19 cellular contexts compared by ENCODE assay signal in genomic region chr18:9091066-9091476, GRCh38. TPM values are rescaled to one million over a fixed set of nuclear protein-coding genes. Genes with fewer than 3 reads are reported as not detected.
DNase-seq lines count a peak whose midpoint lies in the region; ATAC-seq and FAIRE-seq lines count a peak whose summit lies in the region.
"Had no signal": no experiment of that assay in that cellular context is flagged by ENCODE, and none has a peak within 500 bp of the region (broad histone marks: within the 10 kb centered on the region; RNA-seq: fewer than 3 reads in every experiment).

No MANE protein-coding gene starts in this region.

- H3K36me3 Mint-ChIP-seq in CD4-positive, alpha-beta memory T cell = no peaks in the 10 kb centered on the region
- H3K36me3 Mint-ChIP-seq in T-helper 17 cell (ENCODE audit: low read depth) (peaks cover 4% of the 10 kb centered on the region), memory B cell (no peaks in the 10 kb centered on the region)
- H3K36me3 Mint-ChIP-seq in activated T-cell treated with anti-CD3 and anti-CD28 coated beads, Interleukin-2, amount 50 U/mL, for 72 hours (ENCODE audit: insufficient read depth in 2 of 2) = peaks cover 27 to 43% of the 10 kb centered on the region in 2 donors

- POLR2A ChIA-PET in CD4-positive, alpha-beta memory T cell (lab: Charles Lee; ENCODE audit: partially characterized antibody) = interaction anchor here (0.6 to 20.4 kb wide), 8 partner anchors 8 to 48 kb away, joined by 3 to 238 read pairs (median 4); partner anchors contain the start of genes ANKRD12 and NDUFV2

- peak overlapping the region in 1 of 2 donors; percentile 17 for H3K4me3 ChIP-seq in CD4-positive, alpha-beta memory T cell (ENCODE audit: low read length in 2 of 2)
- H3K4me3 ChIP-seq in small intestine (ENCODE audit: low read depth in 1 of 2, low read length in 2 of 2) = no peak overlapping the region
- H3K4me3 ChIP-seq: colonic mucosa, pancreas, SK-N-MC, spleen, thyroid gland had no signal

- intact Hi-C loops in CD4-positive, alpha-beta memory T cell (cut with micrococcal nuclease) = loop anchor here (1.0 kb wide), 1 partner anchor 11 kb away; the partner anchor contains the start of gene NDUFV2

- H3K4me3 Mint-ChIP-seq in CD4-positive, alpha-beta memory T cell = peak overlapping the region; percentile 67 to 86 (median 78)
- H3K4me3 Mint-ChIP-seq in T-helper 17 cell = peak overlapping the region; percentile 91
- H3K4me3 Mint-ChIP-seq in activated T-cell treated with anti-CD3 and anti-CD28 coated beads, Interleukin-2, amount 50 U/mL, for 72 hours = peak overlapping the region; percentile 98
- H3K4me3 Mint-ChIP-seq in memory B cell = no peak overlapping the region

- peaks cover 81% of the 10 kb centered on the region for H3K4me1 ChIP-seq in CD4-positive, alpha-beta memory T cell (ENCODE audit: insufficient read depth, low read length)
- H3K4me1 ChIP-seq in small intestine (ENCODE audit: control insufficient read depth in 2 of 2, insufficient read depth in 1 of 2, low read depth in 1 of 2, low read length in 1 of 2) = peaks cover 0 to 2% of the 10 kb centered on the region in 2 donors

- no peaks in the 10 kb centered on the region for H3K9me3 Mint-ChIP-seq in CD4-positive, alpha-beta memory T cell
- peaks cover 2 to 5% of the 10 kb centered on the region in 2 donors for H3K9me3 Mint-ChIP-seq in activated T-cell treated with anti-CD3 and anti-CD28 coated beads, Interleukin-2, amount 50 U/mL, for 72 hours
- H3K9me3 Mint-ChIP-seq in memory B cell = no peaks in the 10 kb centered on the region

- FAIRE-seq in small intestine (lab: Jason Lieb, UNC) (no peak), HTR-8/SVneo (lab: Jason Lieb, UNC) (no peak)
- FAIRE-seq: kidney, pancreas had no signal

- H3K27me3 Mint-ChIP-seq in CD4-positive, alpha-beta memory T cell = no peaks in the 10 kb centered on the region
- no peaks in the 10 kb centered on the region for H3K27me3 Mint-ChIP-seq in T-helper 17 cell
- no peaks in the 10 kb centered on the region for H3K27me3 Mint-ChIP-seq in activated T-cell treated with anti-CD3 and anti-CD28 coated beads, Interleukin-2, amount 50 U/mL, for 72 hours (ENCODE audit: low read depth)
- H3K27me3 Mint-ChIP-seq in memory B cell = no peaks in the 10 kb centered on the region

- peaks cover 40 to 84% (median 68%) of the 10 kb centered on the region in 4 donors for H3K4me1 Mint-ChIP-seq in CD4-positive, alpha-beta memory T cell
- H3K4me1 Mint-ChIP-seq in T-helper 17 cell = peaks cover 49% of the 10 kb centered on the region
- peaks cover 98% of the 10 kb centered on the region for H3K4me1 Mint-ChIP-seq in activated T-cell treated with anti-CD3 and anti-CD28 coated beads, Interleukin-2, amount 50 U/mL, for 72 hours (ENCODE audit: low read depth)
- peaks cover 25% of the 10 kb centered on the region for H3K4me1 Mint-ChIP-seq in memory B cell

- H3K9me3 ChIP-seq in CD4-positive, alpha-beta memory T cell (ENCODE audit: control insufficient read depth in 1 of 2, low read length in 2 of 2) = no peaks in the 10 kb centered on the region
- H3K9me3 ChIP-seq in T-helper 17 cell (ENCODE audit: control insufficient read depth, low read length, poor library complexity, severe bottlenecking) (no peaks in the 10 kb centered on the region), small intestine (ENCODE audit: control insufficient read depth, low read depth) (no peaks in the 10 kb centered on the region)
- H3K9me3 ChIP-seq: colonic mucosa, pancreas, spleen, thyroid gland had no signal

- H3K36me3 ChIP-seq in CD4-positive, alpha-beta memory T cell (ENCODE audit: insufficient read depth, low read length) = no peaks in the 10 kb centered on the region
- no peaks in the 10 kb centered on the region for H3K36me3 ChIP-seq in small intestine (ENCODE audit: control insufficient read depth in 2 of 2, insufficient read depth in 2 of 2, low read length in 2 of 2)
- H3K36me3 ChIP-seq: colonic mucosa, pancreas, spleen, thyroid gland had no signal

- WGBS in small intestine, 3 donors = 75 to 85% (median 76%) methylated on average over 4 of the region's 4 CpGs

- DNase-seq in CD4-positive, alpha-beta memory T cell = peak; percentile 69 to 86 (median 83)
- DNase-seq in T-helper 17 cell (peak in 2 of 3 donors; percentile 19 to 42), memory B cell (ENCODE audit: low spot score in 2 of 2) (no peak), small intestine (no peak), retina (no peak), HTR-8/SVneo (ENCODE audit: insufficient read length, low spot score) (no peak)
- DNase-seq in activated T-cell treated with anti-CD3 and anti-CD28 coated beads, Interleukin-2, amount 50 U/mL, for 72 hours = peak; percentile 57 to 60
- DNase-seq: colonic mucosa, DMS53, Kasumi-1, kidney, NCI-H146, NCI-H510A, pancreas, spleen, thyroid gland had no signal

- no peaks in the 10 kb centered on the region for H3K27me3 ChIP-seq in CD4-positive, alpha-beta memory T cell (ENCODE audit: insufficient read depth, low read length)
- no peaks in the 10 kb centered on the region for H3K27me3 ChIP-seq in small intestine (ENCODE audit: control insufficient read depth in 2 of 2, insufficient read depth in 2 of 2, low read length in 2 of 2)
- H3K27me3 ChIP-seq: colonic mucosa, pancreas, spleen, thyroid gland had no signal

- ATAC-seq in T-helper 17 cell = peak; percentile 87
- peak; percentile 66 to 70 for ATAC-seq in activated T-cell treated with anti-CD3 and anti-CD28 coated beads, Interleukin-2, amount 50 U/mL, for 72 hours (replicated peaks in 1 of 2)
- ATAC-seq in memory B cell (ENCODE audit: low read depth) = no peak
- no peak for ATAC-seq in GM21723 (IDR thresholded peaks at IDR 0.05; ENCODE audit: unreplicated experiment)
- ATAC-seq: pancreas had no signal

- H3K27ac ChIP-seq in CD4-positive, alpha-beta memory T cell (ENCODE audit: low read depth, low read length) = peak overlapping the region; percentile 53
- no peak overlapping the region for H3K27ac ChIP-seq in small intestine (ENCODE audit: low read depth in 1 of 2, low read length in 1 of 2)
- H3K27ac ChIP-seq: colonic mucosa, HL-60, pancreas, SK-N-MC, thyroid gland had no signal

- peak overlapping the region; percentile 88 to 99 (median 99) for H3K27ac Mint-ChIP-seq in CD4-positive, alpha-beta memory T cell
- peak overlapping the region; percentile 99 for H3K27ac Mint-ChIP-seq in T-helper 17 cell
- H3K27ac Mint-ChIP-seq in activated T-cell treated with anti-CD3 and anti-CD28 coated beads, Interleukin-2, amount 50 U/mL, for 72 hours = peak overlapping the region; percentile 100
- peak overlapping the region; percentile 6 for H3K27ac Mint-ChIP-seq in memory B cell

- CTCF ChIA-PET in CD4-positive, alpha-beta memory T cell (lab: Charles Lee; ENCODE audit: partially characterized antibody) = interaction anchor here (1.3 to 2.8 kb wide), 5 partner anchors 11 to 56 kb away, joined by 5 to 11 read pairs (median 7); no protein-coding TSS in a partner anchor

RNA-seq across cellular contexts. Expression of gene NDUFV2, which starts 11.4 kb away (rescaled TPM):
- 100 to 1,000 TPM; 135 TPM for total RNA-seq in CD4-positive, alpha-beta memory T cell
- 100 to 1,000 TPM; 213 to 281 TPM for polyA plus RNA-seq in CD4-positive, alpha-beta memory T cell
- total RNA-seq in T-helper 17 cell = 100 to 1,000 TPM; 222 to 231 TPM
- total RNA-seq in activated T-cell treated with anti-CD3 and anti-CD28 coated beads, Interleukin-2, amount 50 U/mL, for 72 hours = 100 to 1,000 TPM; 394 to 497 TPM
- 100 to 1,000 TPM; 175 to 300 (median 241) TPM for polyA plus RNA-seq in small intestine

RNA-seq across cellular contexts. Expression of gene ANKRD12, which starts 45.5 kb away (rescaled TPM):
- 100 to 1,000 TPM; 262 to 280 TPM for total RNA-seq in CD4-positive, alpha-beta memory T cell
- polyA plus RNA-seq in CD4-positive, alpha-beta memory T cell = 100 to 1,000 TPM in 1 of 2 donors, 10 to 100 TPM in 1; 10.7 to 141 TPM
- 100 to 1,000 TPM; 191 to 257 TPM for total RNA-seq in T-helper 17 cell
- 100 to 1,000 TPM in 1 of 2 donors, 10 to 100 TPM in 1; 84.4 to 123 TPM for total RNA-seq in activated T-cell treated with anti-CD3 and anti-CD28 coated beads, Interleukin-2, amount 50 U/mL, for 72 hours
- 10 to 100 TPM in 2 of 3 donors, 1 to 10 TPM in 1; 7.5 to 22.2 (median 21.2) TPM for polyA plus RNA-seq in small intestine

Comparison
In these comparisons a context has a peak if more than half of its experiments do, and no peak if none do; other contexts are left out.
1. DNase-seq: peak in CD4-positive, alpha-beta memory T cell (5 of 5), T-helper 17 cell (2 of 3) and activated T-cell treated with anti-CD3 and anti-CD28 coated beads, Interleukin-2, amount 50 U/mL, for 72 hours (2 of 2); none in memory B cell (0 of 2), small intestine (single experiment), retina (single experiment) and HTR-8/SVneo (single experiment).
2. H3K27ac Mint-ChIP-seq: peak in every context shown above with its lines; median percentile 100 in activated T-cell treated with anti-CD3 and anti-CD28 coated beads, Interleukin-2, amount 50 U/mL, for 72 hours; 99 in CD4-positive, alpha-beta memory T cell; 99 in T-helper 17 cell; 6 in memory B cell.
3. ATAC-seq: peak in T-helper 17 cell (single experiment) and activated T-cell treated with anti-CD3 and anti-CD28 coated beads, Interleukin-2, amount 50 U/mL, for 72 hours (2 of 2); none in memory B cell (single experiment) and GM21723 (single experiment).